ENCODE assay signal across 20 cellular contexts in the genomic region with DNA sequence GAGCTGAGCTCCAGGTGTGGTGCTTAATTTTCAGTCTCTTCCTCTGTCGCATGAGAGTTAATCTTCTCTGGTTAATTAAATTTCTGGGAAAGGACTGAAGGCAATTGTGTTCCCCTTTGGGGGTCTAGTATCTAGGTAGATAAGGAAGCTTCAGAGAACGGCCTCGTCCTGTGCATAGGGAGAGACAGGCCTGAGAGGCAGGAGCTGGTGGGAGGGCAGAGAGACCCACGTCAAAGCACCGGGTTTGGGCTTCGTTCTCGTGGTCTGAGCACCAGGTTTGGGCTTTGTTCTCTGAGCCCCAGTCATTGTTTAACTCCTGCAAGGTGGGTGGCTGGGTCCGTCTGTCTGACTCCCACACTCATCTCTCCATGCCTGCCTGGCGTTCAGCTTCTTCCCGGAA.
DNase-seq lines count a peak whose midpoint lies in the region; ATAC-seq, FAIRE-seq and TF ChIP-seq lines count a peak whose summit lies in the region.
"Had no signal": no experiment of that assay in that cellular context is flagged by ENCODE, and none has a peak within 500 bp of the region (broad histone marks: within the 10 kb centered on the region; RNA-seq: fewer than 3 reads in every experiment).

No MANE protein-coding gene starts in this region.

- H3K79me2 ChIP-seq in neural progenitor cell (ENCODE audit: low read depth): no peaks in the 10 kb centered on the region
- no peaks in the 10 kb centered on the region for H3K79me2 ChIP-seq in HepG2 (ENCODE audit: insufficient read depth, low read length)

- H3K4me2 ChIP-seq in neural progenitor cell: peak overlapping the region; percentile 66
- no peak overlapping the region for H3K4me2 ChIP-seq in HepG2 (ENCODE audit: low read depth, low read length)
- H3K4me2 ChIP-seq: A549 had no signal

- TF ChIP-seq EP300 in HepG2 (IDR thresholded peaks at IDR 0.05; ENCODE audit: low read depth in 2 of 2, low read length in 2 of 2): no peak
- TF ChIP-seq EP300 in HepG2 (CRISPR knock-in tag; IDR thresholded peaks at IDR 0.05; ENCODE audit: borderline replicate concordance): no peak

- POLR2A ChIA-PET in HepG2 (lab: Yijun Ruan, JAX): no interaction called here

- peak overlapping the region; percentile 86 for H3K27ac Mint-ChIP-seq in dendritic cell treated with granulocyte-macrophage colony-stimulating factor and Interleukin-4, amounts not matched to agents 40 ng/mL and 50 ng/mL, for 4 days
- H3K27ac Mint-ChIP-seq in neural progenitor cell: peak overlapping the region; percentile 72
- H3K27ac Mint-ChIP-seq in natural killer cell treated with Interleukin-12 subunit alpha and Interleukin-12 subunit beta and Interleukin-15 and Interleukin-18, amount 100 ng/mL, for 72 hours: no peak overlapping the region
- H3K27ac Mint-ChIP-seq: CD4-positive, alpha-beta memory T cell; IgD-negative memory B cell had no signal

- no peak for TF ChIP-seq RAD21 in HepG2 (CRISPR knock-in tag; IDR thresholded peaks at IDR 0.05)

- H3K27ac ChIP-seq in HUES48 (ENCODE audit: low read depth, low read length) (peak overlapping the region; percentile 7), neural progenitor cell (peak overlapping the region; percentile 70), HepG2 (ENCODE audit: extremely low read length, insufficient read depth, low read length) (no peak overlapping the region)
- H3K27ac ChIP-seq: A549, C4-2B, GM23248 had no signal

- no peak overlapping the region for H3K4me3 Mint-ChIP-seq in dendritic cell treated with granulocyte-macrophage colony-stimulating factor and Interleukin-4, amounts not matched to agents 40 ng/mL and 50 ng/mL, for 4 days
- H3K4me3 Mint-ChIP-seq in neural progenitor cell: no peak overlapping the region
- no peak overlapping the region for H3K4me3 Mint-ChIP-seq in natural killer cell treated with Interleukin-12 subunit alpha and Interleukin-12 subunit beta and Interleukin-15 and Interleukin-18, amount 100 ng/mL, for 72 hours
- H3K4me3 Mint-ChIP-seq: CD4-positive, alpha-beta memory T cell; H9; IgD-negative memory B cell had no signal

- peaks cover 36% of the 10 kb centered on the region for H3K4me1 Mint-ChIP-seq in dendritic cell treated with granulocyte-macrophage colony-stimulating factor and Interleukin-4, amounts not matched to agents 40 ng/mL and 50 ng/mL, for 4 days (ENCODE audit: low read depth)
- H3K4me1 Mint-ChIP-seq in neural progenitor cell: peaks cover 31% of the 10 kb centered on the region
- no peaks in the 10 kb centered on the region for H3K4me1 Mint-ChIP-seq in natural killer cell treated with Interleukin-12 subunit alpha and Interleukin-12 subunit beta and Interleukin-15 and Interleukin-18, amount 100 ng/mL, for 72 hours (ENCODE audit: low read depth in 2 of 2)
- H3K4me1 Mint-ChIP-seq: CD4-positive, alpha-beta memory T cell; IgD-negative memory B cell had no signal

- no peak for TF ChIP-seq POLR2A in HepG2 (IDR thresholded peaks at IDR 0.05; ENCODE audit: insufficient read depth in 1 of 2, low read depth in 2 of 2, low read length in 2 of 2)

- FAIRE-seq in HepG2 (lab: Jason Lieb, UNC): no peak
- FAIRE-seq: A549, D721Med had no signal

- CTCF ChIA-PET in HepG2 (lab: Yijun Ruan, JAX; ENCODE audit: low intra/inter-chr PET ratio, low total read pairs): no interaction called here

- H3K36me3 Mint-ChIP-seq in dendritic cell treated with granulocyte-macrophage colony-stimulating factor and Interleukin-4, amounts not matched to agents 40 ng/mL and 50 ng/mL, for 4 days (ENCODE audit: low read depth): no peaks in the 10 kb centered on the region
- no peaks in the 10 kb centered on the region for H3K36me3 Mint-ChIP-seq in neural progenitor cell
- H3K36me3 Mint-ChIP-seq in natural killer cell treated with Interleukin-12 subunit alpha and Interleukin-12 subunit beta and Interleukin-15 and Interleukin-18, amount 100 ng/mL, for 72 hours: no peaks in the 10 kb centered on the region
- H3K36me3 Mint-ChIP-seq: CD4-positive, alpha-beta memory T cell; IgD-negative memory B cell had no signal

- peak; percentile 23 for DNase-seq in left kidney (ENCODE audit: low read depth, low spot score)
- peak; percentile 65 for DNase-seq in neural progenitor cell (ENCODE audit: low spot score)
- DNase-seq in stimulated activated naive CD4-positive, alpha-beta T cell treated with Interleukin-2 at 50 U/mL for 16 hours (lab: John Stamatoyannopoulos, UW): no peak
- no peak for DNase-seq in NCI-H1105 treated with DMSO at 0.1 percent for 48 hours (lab: John Stamatoyannopoulos, UW)
- no peak for DNase-seq in natural killer cell treated with Interleukin-12 subunit alpha and Interleukin-12 subunit beta and Interleukin-15 and Interleukin-18, amount 100 ng/mL, for 72 hours (ENCODE audit: low spot score)
- DNase-seq in HepG2 (ENCODE audit: low spot score): no peak
- DNase-seq: BE2C; CD4-positive, alpha-beta memory T cell; COR-L47; DMS153; DND-41; GF-D8; GM23248; H9 had no signal

- no peaks in the 10 kb centered on the region for H3K9me3 Mint-ChIP-seq in dendritic cell treated with granulocyte-macrophage colony-stimulating factor and Interleukin-4, amounts not matched to agents 40 ng/mL and 50 ng/mL, for 4 days
- H3K9me3 Mint-ChIP-seq in neural progenitor cell: peaks cover 3% of the 10 kb centered on the region
- no peaks in the 10 kb centered on the region for H3K9me3 Mint-ChIP-seq in natural killer cell treated with Interleukin-12 subunit alpha and Interleukin-12 subunit beta and Interleukin-15 and Interleukin-18, amount 100 ng/mL, for 72 hours
- H3K9me3 Mint-ChIP-seq: CD4-positive, alpha-beta memory T cell; H9; IgD-negative memory B cell had no signal

- 3% methylated on average over 5 of the region's 10 CpGs for WGBS in HepG2 (ENCODE audit: low lambda C conversion rate)

- BruUV-seq in HepG2 (replicated peaks; lab: Mats Ljungman, UMichigan): no TSS peak

- intact Hi-C loops in dendritic cell treated with granulocyte-macrophage colony-stimulating factor and Interleukin-4, amounts not matched to agents 40 ng/mL and 50 ng/mL, for 4 days (cut with micrococcal nuclease): no loop called here
- intact Hi-C loops in HepG2 (cut with micrococcal nuclease; ENCODE audit: unreplicated experiment): no loop called here

- H4K20me1 ChIP-seq in neural progenitor cell (ENCODE audit: low read depth): no peaks in the 10 kb centered on the region
- no peaks in the 10 kb centered on the region for H4K20me1 ChIP-seq in HepG2 (ENCODE audit: insufficient read depth, low read length)

- H3K4me1 ChIP-seq in HUES48 (ENCODE audit: control insufficient read depth, insufficient read depth, low read length) (peaks cover 14% of the 10 kb centered on the region), neural progenitor cell (peaks cover 36% of the 10 kb centered on the region), HepG2 (ENCODE audit: insufficient read depth, low read length) (no peaks in the 10 kb centered on the region)
- H3K4me1 ChIP-seq: BE2C had no signal

- no peak overlapping the region for H2AFZ ChIP-seq in neural progenitor cell (replicated peaks)
- no peak overlapping the region for H2AFZ ChIP-seq in HepG2 (ENCODE audit: low read length)
- H2AFZ ChIP-seq: GM23248 had no signal

- H3K9me3 ChIP-seq in HUES48 (ENCODE audit: control insufficient read depth, insufficient read depth, low read length): no peaks in the 10 kb centered on the region
- no peaks in the 10 kb centered on the region for H3K9me3 ChIP-seq in neural progenitor cell (ENCODE audit: low read depth)
- H3K9me3 ChIP-seq in HepG2 (ENCODE audit: low read length): no peaks in the 10 kb centered on the region
- H3K9me3 ChIP-seq: A549, BE2C had no signal

- in situ Hi-C loops in HepG2 (cut with HindIII; ENCODE audit: extremely low pct_ligation_motif_present, low pct_unique_long_range_greater_than_20kb): no loop called here

- peaks cover 7% of the 10 kb centered on the region for H3K27me3 Mint-ChIP-seq in dendritic cell treated with granulocyte-macrophage colony-stimulating factor and Interleukin-4, amounts not matched to agents 40 ng/mL and 50 ng/mL, for 4 days
- H3K27me3 Mint-ChIP-seq in neural progenitor cell (ENCODE audit: insufficient read depth, low read depth): no peaks in the 10 kb centered on the region
- peaks cover 6 to 21% of the 10 kb centered on the region in 2 donors for H3K27me3 Mint-ChIP-seq in natural killer cell treated with Interleukin-12 subunit alpha and Interleukin-12 subunit beta and Interleukin-15 and Interleukin-18, amount 100 ng/mL, for 72 hours

- TF ChIP-seq CTCF in neural progenitor cell (IDR thresholded peaks at IDR 0.05): no peak
- TF ChIP-seq CTCF in HepG2 (CRISPR knock-in tag; IDR thresholded peaks at IDR 0.05): no peak

- H3K27me3 ChIP-seq in HUES48 (ENCODE audit: control insufficient read depth, insufficient read depth, low read length): no peaks in the 10 kb centered on the region
- H3K27me3 ChIP-seq in neural progenitor cell: no peaks in the 10 kb centered on the region
- peaks cover 1 to 69% of the 10 kb centered on the region in 2 experiments; a peak in 3 of 5 replicates for H3K27me3 ChIP-seq in HepG2 (ENCODE audit: control insufficient read depth in 1 of 2, insufficient read depth in 2 of 2, low read length in 2 of 2)
- H3K27me3 ChIP-seq: BE2C had no signal

- H3K36me3 ChIP-seq in HUES48 (ENCODE audit: control insufficient read depth, insufficient read depth, low read length) (no peaks in the 10 kb centered on the region), neural progenitor cell (no peaks in the 10 kb centered on the region), HepG2 (replicated peaks in 1 of 2; ENCODE audit: control insufficient read depth in 1 of 2, insufficient read depth in 2 of 2, low read length in 2 of 2) (no peaks in the 10 kb centered on the region)
- H3K36me3 ChIP-seq: BE2C had no signal

- no peak overlapping the region for H3K4me3 ChIP-seq in HUES48 (ENCODE audit: low read depth, low read length)
- no peak overlapping the region for H3K4me3 ChIP-seq in neural progenitor cell
- no peak overlapping the region for H3K4me3 ChIP-seq in HepG2 (replicated peaks in 1 of 3; ENCODE audit: insufficient read depth in 1 of 3, low read depth in 2 of 3, low read length in 3 of 3)
- H3K4me3 ChIP-seq: A549, GM23248 had no signal

- no peak for ATAC-seq in natural killer cell treated with Interleukin-12 subunit alpha and Interleukin-12 subunit beta and Interleukin-15 and Interleukin-18, amount 100 ng/mL, for 72 hours
- ATAC-seq in HepG2: no peak
- ATAC-seq: A549 had no signal

- peaks cover 15% of the 10 kb centered on the region for H3F3A ChIP-seq in neural progenitor cell (ENCODE audit: low read depth)

- H3K9ac ChIP-seq in HUES48 (ENCODE audit: low read depth, low read length): no peak overlapping the region
- H3K9ac ChIP-seq in neural progenitor cell: no peak overlapping the region
- H3K9ac ChIP-seq in HepG2 (ENCODE audit: insufficient read depth, low read depth, low read length): no peak overlapping the region
- H3K9ac ChIP-seq: GM23248 had no signal

Comparison
In these comparisons a context has a peak if more than half of its experiments do, and no peak if none do; other contexts are left out.
1. H3K27ac Mint-ChIP-seq: peak in dendritic cell treated with granulocyte-macrophage colony-stimulating factor and Interleukin-4, amounts not matched to agents 40 ng/mL and 50 ng/mL, for 4 days (single experiment) and neural progenitor cell (single experiment); none in natural killer cell treated with Interleukin-12 subunit alpha and Interleukin-12 subunit beta and Interleukin-15 and Interleukin-18, amount 100 ng/mL, for 72 hours (0 of 2).
2. DNase-seq: peak in left kidney (single experiment) and neural progenitor cell (single experiment); none in stimulated activated naive CD4-positive, alpha-beta T cell treated with Interleukin-2 at 50 U/mL for 16 hours (single experiment), NCI-H1105 treated with DMSO at 0.1 percent for 48 hours (single experiment), natural killer cell treated with Interleukin-12 subunit alpha and Interleukin-12 subunit beta and Interleukin-15 and Interleukin-18, amount 100 ng/mL, for 72 hours (single experiment) and HepG2 (single experiment).